ENCODE assay signal across 27 cellular contexts in the genomic region with DNA sequence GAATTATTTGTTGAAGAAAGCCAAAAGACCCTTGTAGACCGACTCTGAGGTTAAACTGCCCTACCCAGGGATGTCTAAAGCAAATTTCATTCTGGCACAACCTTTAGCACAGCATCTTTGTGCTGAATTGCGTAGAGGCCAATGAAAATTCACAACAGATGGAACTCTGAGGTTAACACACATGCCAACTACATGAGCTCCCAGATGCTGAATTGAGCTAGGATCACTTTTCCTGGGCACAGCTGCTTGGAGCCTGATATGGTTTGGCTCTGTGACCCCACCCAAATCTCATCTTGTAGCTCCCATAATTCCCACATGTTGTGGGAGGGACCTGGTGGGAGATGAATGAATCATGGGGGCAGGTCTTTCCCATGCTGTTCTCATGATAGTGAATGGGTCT.
"Had no signal": no experiment of that assay in that cellular context is flagged by ENCODE, and none has a peak within 500 bp of the region (broad histone marks: within the 10 kb centered on the region; RNA-seq: fewer than 3 reads in every experiment).

No MANE protein-coding gene starts in this region.

- DNase-seq: activated CD4-positive, alpha-beta memory T cell treated with anti-CD3 and anti-CD28 coated beads for 36 hours; activated CD4-positive, alpha-beta T cell treated with anti-CD3 and anti-CD28 coated beads, Interleukin-2, amount 10 ng/mL, durations not matched to agents 7 days and 5 days; activated CD4-positive, CD25-positive, alpha-beta regulatory T cell; activated CD8-positive, alpha-beta memory T cell treated with anti-CD3 and anti-CD28 coated beads for 24 hours; activated effector memory CD4-positive, alpha-beta T cell treated with anti-CD3 and anti-CD28 coated beads, Interleukin-2, amount 50 U/mL, for 16 hours; activated naive CD4-positive, alpha-beta T cell treated with Interleukin-2 at 50 U/mL for 16 hours; activated naive CD8-positive, alpha-beta T cell treated with anti-CD3 and anti-CD28 coated beads, Interleukin-2, amount 50 U/mL, for 24 hours; activated T-cell treated with anti-CD3 and anti-CD28 coated beads, Interleukin-2, amount 50 U/mL, for 4 hours; amniotic stem cell; brain microvascular endothelial cell; KG1; MG63; MV-4-11; NCI-H1092 treated with DMSO at 0.1 percent for 48 hours; NCI-H1417 treated with DMSO at 0.1 percent for 48 hours; NCI-H1694; NCI-H2029; NCI-H2107; NCI-H510A treated with DMSO at 0.1 percent for 48 hours; PC-3; SIG-M5; T-cell; T-helper 2 cell had no signal

- H3K36me3 ChIP-seq: brain microvascular endothelial cell, cardiac muscle cell, MG63 had no signal

- H3K4me3 ChIP-seq: cardiac muscle cell, MG63, SK-N-MC had no signal

- H3K27ac ChIP-seq: brain microvascular endothelial cell, cardiac muscle cell, SK-N-MC, VCaP had no signal

- ATAC-seq: activated naive CD4-positive, alpha-beta T cell treated with anti-CD3 and anti-CD28 coated beads, Interleukin-2, amount 50 U/mL, for 72 hours; activated naive CD8-positive, alpha-beta T cell treated with anti-CD3 and anti-CD28 coated beads, Interleukin-2, amount 50 U/mL, for 24 hours; activated T-cell treated with anti-CD3 and anti-CD28 coated beads, Interleukin-2, amount 50 U/mL, for 4 hours; PC-3; T-cell had no signal

- H3K27me3 ChIP-seq: brain microvascular endothelial cell, cardiac muscle cell, MG63 had no signal

- H3K9me3 ChIP-seq: MG63 had no signal
